8 cellular contexts compared by ENCODE assay signal in genomic region chr6:16759181-16759645, GRCh38. TPM values are rescaled to one million over a fixed set of nuclear protein-coding genes. Genes with fewer than 3 reads are reported as not detected.
DNase-seq lines count a peak whose midpoint lies in the region; ATAC-seq and TF ChIP-seq lines count a peak whose summit lies in the region.

No MANE protein-coding gene starts in this region.

- H3K4me3 ChIP-seq in SJSA1 (peak overlapping the region; percentile 86), epithelial cell of proximal tubule (ENCODE audit: low read depth, low read length) (peak overlapping the region; percentile 62), neuron (ENCODE audit: low read length) (peak overlapping the region; percentile 94)

- H3K27ac ChIP-seq in SJSA1 = peak overlapping the region; percentile 89

- TF ChIP-seq CTCF in epithelial cell of proximal tubule (conservative IDR thresholded peaks at IDR 0.05; ENCODE audit: low read depth, low read length) = no peak

- H2AFZ ChIP-seq in neuron (ENCODE audit: low read depth, low read length) = peak overlapping the region; percentile 98

- peaks cover 32% of the 10 kb centered on the region for H3K4me1 ChIP-seq in SJSA1 (replicated peaks)
- H3K4me1 ChIP-seq in neuron (ENCODE audit: insufficient read depth, low read length) = peaks cover 42% of the 10 kb centered on the region

- no peak for ATAC-seq in HG03442 (IDR thresholded peaks at IDR 0.05; ENCODE audit: unreplicated experiment)

- no peaks in the 10 kb centered on the region for H3K27me3 ChIP-seq in SJSA1 (replicated peaks)
- H3K27me3 ChIP-seq in neuron (ENCODE audit: insufficient read depth, low read length) = no peaks in the 10 kb centered on the region

- H3K9me3 ChIP-seq in SJSA1 (replicated peaks) = no peaks in the 10 kb centered on the region
- no peaks in the 10 kb centered on the region for H3K9me3 ChIP-seq in neuron (ENCODE audit: low read length)

- H3K36me3 ChIP-seq in SJSA1 = peaks cover 9% of the 10 kb centered on the region
- H3K36me3 ChIP-seq in neuron (ENCODE audit: insufficient read depth, low read length) = no peaks in the 10 kb centered on the region

- peak; percentile 4 for DNase-seq in NCI-H2171 treated with DMSO at 0.1 percent for 48 hours (lab: John Stamatoyannopoulos, UW)
- DNase-seq in NCI-H2171 (lab: John Stamatoyannopoulos, UW) = no peak
- DNase-seq in SJSA1 (ENCODE audit: low read depth in 1 of 2, low spot score in 2 of 2) = peak in 1 of 2 experiments; percentile 66
- no peak for DNase-seq in epithelial cell of proximal tubule (ENCODE audit: low read depth)
- DNase-seq in stimulated activated CD8-positive, alpha-beta memory T cell treated with anti-CD3 and anti-CD28 coated beads, Interleukin-4, amount 100 ng/mL, for 48 hours = no peak
- DNase-seq in activated effector memory CD4-positive, alpha-beta T cell treated with anti-CD3 and anti-CD28 coated beads, Interleukin-2, amount 50 U/mL, for 16 hours = no peak

RNA-seq across cellular contexts. Expression of gene ATXN1, which starts 2.0 kb away (rescaled TPM):
- total RNA-seq in SJSA1 (2014; rRNA removed; shearing (Covaris generic)) = 20.8 and 24.8 TPM in 2 replicates
- 6.1 and 10.4 TPM in 2 replicates for total RNA-seq in epithelial cell of proximal tubule
